7 cellular contexts compared by ENCODE assay signal in the genomic region with DNA sequence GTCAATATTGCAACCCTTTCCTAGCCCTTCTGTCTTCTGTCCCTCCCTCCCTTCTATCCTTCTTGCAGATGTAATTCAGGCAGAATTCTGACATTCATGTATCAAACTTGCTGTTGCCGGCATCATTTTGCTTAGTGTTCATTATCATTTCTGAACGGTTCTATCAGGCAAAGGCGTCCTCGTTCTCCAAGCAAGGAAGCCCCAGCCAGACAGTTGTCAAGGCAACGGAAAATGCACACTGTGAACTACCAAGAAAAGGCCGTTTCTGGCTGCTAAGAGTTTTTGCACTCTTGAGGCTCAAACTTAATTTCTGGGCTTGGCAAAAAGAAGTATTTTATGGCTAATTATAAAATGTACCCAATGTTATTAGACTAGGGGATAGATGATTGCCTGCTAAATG.
"Had no signal": no experiment of that assay in that cellular context is flagged by ENCODE, and none has a peak within 500 bp of the region (broad histone marks: within the 10 kb centered on the region; RNA-seq: fewer than 3 reads in every experiment).

No MANE protein-coding gene starts in this region.

- H3K4me3 Mint-ChIP-seq: GM23338, H9, IgD-negative memory B cell had no signal

- H3K27ac ChIP-seq: HL-60 had no signal

- ATAC-seq: GM23338, HepG2 had no signal

- H3K4me2 ChIP-seq: GM23338 had no signal

- H3K27ac Mint-ChIP-seq: GM23338, H9, IgD-negative memory B cell had no signal

- H3K36me3 Mint-ChIP-seq: IgD-negative memory B cell had no signal

- H3K4me3 ChIP-seq: GM23338 had no signal

- DNase-seq: H9, HCEC 1CT, KG1 had no signal

- H3K27me3 Mint-ChIP-seq: IgD-negative memory B cell had no signal

- H2AFZ ChIP-seq: GM23338 had no signal

- H3K4me1 Mint-ChIP-seq: GM23338, H9, IgD-negative memory B cell had no signal
